Comparison of ENCODE assay signal across 24 cellular contexts in the genomic region with DNA sequence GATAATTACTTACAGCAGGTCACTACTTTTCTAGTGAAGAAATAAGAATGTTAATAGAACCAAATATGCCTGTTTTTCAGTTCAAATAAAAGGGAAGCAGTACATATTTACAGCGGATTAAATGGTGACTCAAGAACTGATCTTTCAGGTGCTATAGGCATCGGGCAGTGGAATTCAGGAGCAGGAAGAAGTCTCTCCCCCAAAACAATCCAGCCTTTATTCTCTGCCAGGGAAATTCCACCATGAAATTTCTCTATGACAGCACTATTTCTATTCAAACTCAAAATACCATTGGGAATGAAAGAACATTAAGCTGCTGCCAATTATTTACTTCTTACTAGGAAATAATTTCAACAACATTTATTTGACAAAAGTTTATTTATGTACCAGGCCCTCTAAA.
"Had no signal": no experiment of that assay in that cellular context is flagged by ENCODE, and none has a peak within 500 bp of the region (broad histone marks: within the 10 kb centered on the region; RNA-seq: fewer than 3 reads in every experiment).

No MANE protein-coding gene starts in this region.

- H3K4me3 ChIP-seq: hepatocyte, stomach, uterus had no signal

- H3K4me3 Mint-ChIP-seq: activated naive CD8-positive, alpha-beta T cell treated with anti-CD3 and anti-CD28 coated beads for 36 hours; activated T-cell treated with anti-CD3 and anti-CD28 coated beads, Interleukin-2, amount 50 U/mL, for 4 hours; stimulated activated memory B cell treated with anti-CD40 and anti-IgM and Interleukin-4, amounts not matched to agents 10 μg/mL and 1 μg/mL and 100 μg/mL, for 72 hours; T-cell; T-helper 2 cell treated with Interferon-gamma antibody and Interleukin-4, amounts not matched to agents 5 μg/mL and 100 μg/mL, for 36 hours had no signal

- ATAC-seq: activated T-cell treated with anti-CD3 and anti-CD28 coated beads, Interleukin-2, amount 50 U/mL, for 4 hours; left ventricle myocardium superior; sciatic nerve; stimulated activated memory B cell treated with anti-CD40 and anti-IgM and Interleukin-4, amounts not matched to agents 10 μg/mL and 1 μg/mL and 100 μg/mL, for 72 hours; T-cell had no signal

- H3K36me3 Mint-ChIP-seq: activated naive CD8-positive, alpha-beta T cell treated with anti-CD3 and anti-CD28 coated beads for 36 hours; stimulated activated memory B cell treated with anti-CD40 and anti-IgM and Interleukin-4, amounts not matched to agents 10 μg/mL and 1 μg/mL and 100 μg/mL, for 72 hours; T-cell had no signal

- H3K27me3 Mint-ChIP-seq: stimulated activated memory B cell treated with anti-CD40 and anti-IgM and Interleukin-4, amounts not matched to agents 10 μg/mL and 1 μg/mL and 100 μg/mL, for 72 hours had no signal

- DNase-seq: activated CD4-positive, alpha-beta T cell treated with anti-CD3 and anti-CD28 coated beads for 1 hour; activated CD8-positive, alpha-beta memory T cell treated with anti-CD3 and anti-CD28 coated beads for 24 hours; activated CD8-positive, alpha-beta memory T cell treated with anti-CD3 and anti-CD28 coated beads, Interleukin-2, amount 50 U/mL, for 48 hours; activated naive CD4-positive, alpha-beta T cell treated with Interleukin-2 at 50 U/mL for 16 hours; activated naive CD8-positive, alpha-beta T cell treated with anti-CD3 and anti-CD28 coated beads for 36 hours; activated T-cell treated with anti-CD3 and anti-CD28 coated beads, Interleukin-2, amount 50 U/mL, for 4 hours; cerebellar nuclear complex; cortex of kidney; kidney glomerular epithelial cell; left ventricle myocardium superior; mesenchymal stem cell; nucleus accumbens; small intestine; stimulated activated CD4-positive, alpha-beta T cell treated with anti-CD3 and anti-CD28 coated beads, Interleukin-15, amount 100 ng/mL, for 24 hours; stomach; T-cell; trophoblast cell; uterus had no signal

- H3K9me3 Mint-ChIP-seq: activated naive CD8-positive, alpha-beta T cell treated with anti-CD3 and anti-CD28 coated beads for 36 hours; activated T-cell treated with anti-CD3 and anti-CD28 coated beads, Interleukin-2, amount 50 U/mL, for 4 hours; stimulated activated memory B cell treated with anti-CD40 and anti-IgM and Interleukin-4, amounts not matched to agents 10 μg/mL and 1 μg/mL and 100 μg/mL, for 72 hours; T-cell; T-helper 2 cell treated with Interferon-gamma antibody and Interleukin-4, amounts not matched to agents 5 μg/mL and 100 μg/mL, for 36 hours had no signal

- H3K27ac ChIP-seq: epithelial cell of prostate, hepatocyte, parathyroid adenoma, stomach, uterus had no signal

- H3K4me1 Mint-ChIP-seq: activated naive CD8-positive, alpha-beta T cell treated with anti-CD3 and anti-CD28 coated beads for 36 hours; stimulated activated memory B cell treated with anti-CD40 and anti-IgM and Interleukin-4, amounts not matched to agents 10 μg/mL and 1 μg/mL and 100 μg/mL, for 72 hours; T-cell had no signal

- H3K27ac Mint-ChIP-seq: activated naive CD8-positive, alpha-beta T cell treated with anti-CD3 and anti-CD28 coated beads for 36 hours; stimulated activated memory B cell treated with anti-CD40 and anti-IgM and Interleukin-4, amounts not matched to agents 10 μg/mL and 1 μg/mL and 100 μg/mL, for 72 hours; T-cell; T-helper 2 cell treated with Interferon-gamma antibody and Interleukin-4, amounts not matched to agents 5 μg/mL and 100 μg/mL, for 36 hours had no signal
